Comparison of ENCODE assay signal across 1 cellular context in genomic region chr11:125886997-125887372, GRCh38.
TF ChIP-seq lines count a peak whose summit lies in the region.

No MANE protein-coding gene starts in this region.

TF ChIP-seq in K562, 482 proteins besides CTCF, POLR2A, EP300 and RAD21:
- TF ChIP-seq SRSF7 (optimal IDR thresholded peaks at IDR 0.05; ENCODE audit: low read depth, low read length) (no peak), ZFP30 (CRISPR knock-in tag; IDR thresholded peaks at IDR 0.05; ENCODE audit: borderline replicate concordance) (no peak), DEAF1 (CRISPR knock-in tag; IDR thresholded peaks at IDR 0.05) (no peak), FOS (IDR thresholded peaks at IDR 0.05; ENCODE audit: extremely low read depth, insufficient read length) (no peak), CC2D1A (IDR thresholded peaks at IDR 0.05) (no peak), CTCFL (IDR thresholded peaks at IDR 0.05; ENCODE audit: borderline replicate concordance, insufficient read depth, low read depth, low read length, poor library complexity, severe bottlenecking) (no peak), CREB3 (tag; conservative IDR thresholded peaks at IDR 0.05; ENCODE audit: low read depth) (no peak), ZNF696 (CRISPR knock-in tag; conservative IDR thresholded peaks at IDR 0.05) (no peak), BACH1 (tag; IDR thresholded peaks at IDR 0.05) (no peak)
